In genomic region chr12:99600388-99600787, GRCh38 we compare ENCODE assay signal across 16 cellular contexts. TPM values are rescaled to one million over a fixed set of nuclear protein-coding genes. Genes with fewer than 3 reads are reported as not detected.
DNase-seq lines count a peak whose midpoint lies in the region; ATAC-seq, FAIRE-seq and TF ChIP-seq lines count a peak whose summit lies in the region.
"Had no signal": no experiment of that assay in that cellular context is flagged by ENCODE, and none has a peak within 500 bp of the region (broad histone marks: within the 10 kb centered on the region; RNA-seq: fewer than 3 reads in every experiment).

No MANE protein-coding gene starts in this region.

- TF ChIP-seq EP300 in GM12878 (IDR thresholded peaks at IDR 0.05; ENCODE audit: borderline replicate concordance in 1 of 2, control insufficient read depth in 1 of 2, low read depth in 2 of 2, low read length in 2 of 2) = no peak

- no peak overlapping the region for H3K4me3 Mint-ChIP-seq in activated T-cell treated with anti-CD3 and anti-CD28 coated beads, Interleukin-2, amount 50 U/mL, for 24 hours

- CTCF ChIA-PET in GM12878 (lab: Yijun Ruan, JAX) = interaction anchor here (1.0 to 1.2 kb wide), 2 partner anchors 8 to 557 kb away, joined by 3 to 4 read pairs; no protein-coding TSS in a partner anchor

- H4K20me1 ChIP-seq in GM12878 (ENCODE audit: control insufficient read depth, insufficient read depth) = no peaks in the 10 kb centered on the region

- no TSS peak for BruUV-seq in GM12878 (replicated peaks; lab: Mats Ljungman, UMichigan)

- no peaks in the 10 kb centered on the region for H3K9me3 ChIP-seq in GM12878 (replicated peaks; ENCODE audit: control insufficient read depth, insufficient read depth, low read length)
- no peaks in the 10 kb centered on the region for H3K9me3 ChIP-seq in gastrocnemius medialis

- H3K27me3 ChIP-seq in GM12878 (replicated peaks in 1 of 2; ENCODE audit: control insufficient read depth in 2 of 2, insufficient read depth in 2 of 2, low read length in 1 of 2) (no peaks in the 10 kb centered on the region), gastrocnemius medialis (no peaks in the 10 kb centered on the region)

- DNase-seq in GM12878 (ENCODE audit: low read depth, low spot score) (peak; percentile 37), gastrocnemius medialis (no peak), superior temporal gyrus (ENCODE audit: extremely low spot score) (no peak), AG08396 (ENCODE audit: low spot score) (no peak)
- DNase-seq in activated T-cell treated with anti-CD3 and anti-CD28 coated beads, Interleukin-2, amount 50 U/mL, for 24 hours = no peak
- DNase-seq: activated T-cell treated with anti-CD3 and anti-CD28 coated beads for 4 hours; central memory CD4-positive, alpha-beta T cell; DMS53; foreskin melanocyte; midbrain; NCI-H1092 treated with DMSO at 0.1 percent for 48 hours had no signal

- peaks cover 4% of the 10 kb centered on the region for H3K9me3 Mint-ChIP-seq in activated T-cell treated with anti-CD3 and anti-CD28 coated beads, Interleukin-2, amount 50 U/mL, for 24 hours

- no peak overlapping the region for H3K4me2 ChIP-seq in GM12878 (ENCODE audit: control insufficient read depth, insufficient read depth)

- H3K27ac ChIP-seq in GM12878 (ENCODE audit: control insufficient read depth, insufficient read depth) (no peak overlapping the region), gastrocnemius medialis (no peak overlapping the region)

- SMC1A ChIA-PET in GM12878 (lab: Charles Lee; ENCODE audit: uncharacterized antibody, unreplicated experiment) = interaction anchor here (1.4 kb wide), 1 partner anchor 19 kb away, joined by 3 read pairs; no protein-coding TSS in a partner anchor

- H3K4me1 Mint-ChIP-seq in activated T-cell treated with anti-CD3 and anti-CD28 coated beads, Interleukin-2, amount 50 U/mL, for 24 hours (ENCODE audit: low read depth) = no peaks in the 10 kb centered on the region

- TF ChIP-seq POLR2A in GM12878 (IDR thresholded peaks at IDR 0.05; ENCODE audit: low read depth, low read length) (no peak), gastrocnemius medialis (IDR thresholded peaks at IDR 0.05) (no peak)

- no peak for TF ChIP-seq RAD21 in GM12878 (IDR thresholded peaks at IDR 0.05; ENCODE audit: insufficient read depth, low read depth, low read length)

- H3K4me3 ChIP-seq in GM12878 (no peak overlapping the region), gastrocnemius medialis (no peak overlapping the region)

- intact Hi-C loops in GM12878 (cut with micrococcal nuclease; ENCODE audit: unreplicated experiment) = no loop called here
- intact Hi-C loops in gastrocnemius medialis (cut with DNase I; ENCODE audit: low total_unique reads) = no loop called here

- FAIRE-seq in GM12878 (lab: Jason Lieb, UNC) = no peak

- TF ChIP-seq CTCF in GM12878 (IDR thresholded peaks at IDR 0.05 in 2 of 3, conservative IDR thresholded peaks at IDR 0.05 in 1 of 3; ENCODE audit: control insufficient read depth in 2 of 3, extremely low read depth in 1 of 3, insufficient read depth in 1 of 3, low read depth in 3 of 3, low read length in 3 of 3) = no peak
- TF ChIP-seq CTCF in gastrocnemius medialis (IDR thresholded peaks at IDR 0.05 in 4 of 5, conservative IDR thresholded peaks at IDR 0.05 in 1 of 5) = no peak

- no peaks in the 10 kb centered on the region for H3K36me3 Mint-ChIP-seq in activated T-cell treated with anti-CD3 and anti-CD28 coated beads, Interleukin-2, amount 50 U/mL, for 24 hours (ENCODE audit: low read depth)

- no peaks in the 10 kb centered on the region for H3K36me3 ChIP-seq in GM12878 (ENCODE audit: control insufficient read depth in 2 of 2, insufficient read depth in 2 of 2, low read length in 1 of 2)
- H3K36me3 ChIP-seq in gastrocnemius medialis = no peaks in the 10 kb centered on the region

- H2AFZ ChIP-seq in GM12878 (ENCODE audit: control insufficient read depth, low read depth, low read length) = no peak overlapping the region

- H3K27me3 Mint-ChIP-seq in activated T-cell treated with anti-CD3 and anti-CD28 coated beads, Interleukin-2, amount 50 U/mL, for 24 hours = no peaks in the 10 kb centered on the region

- in situ Hi-C loops in GM12878 (cut with MboI) = loop anchor here (25.0 kb wide), 1 partner anchor 213 kb away; no protein-coding TSS in a partner anchor
- in situ Hi-C loops in gastrocnemius medialis (cut with MboI; ENCODE audit: low sequenced_read_pairs in 4 of 4) = no loop called here

- H3K9ac ChIP-seq in GM12878 (ENCODE audit: control insufficient read depth, insufficient read depth, low read length) = no peak overlapping the region

- WGBS in GM12878 (ENCODE audit: insufficient coverage, insufficient replicate concordance, low lambda C conversion rate, missing lambda C conversion rate) = 2% methylated on average over 5 of the region's 5 CpGs

- H3K4me1 ChIP-seq in GM12878 (ENCODE audit: control insufficient read depth, insufficient read depth, low read length) = no peaks in the 10 kb centered on the region
- H3K4me1 ChIP-seq in gastrocnemius medialis = no peaks in the 10 kb centered on the region

- peak; percentile 99 for ATAC-seq in GM18861 (IDR thresholded peaks at IDR 0.05; ENCODE audit: unreplicated experiment)
- peak; percentile 49 for ATAC-seq in GM21717 (IDR thresholded peaks at IDR 0.05; ENCODE audit: unreplicated experiment)
- ATAC-seq in HG03460 (IDR thresholded peaks at IDR 0.05; ENCODE audit: unreplicated experiment) = peak; percentile 82
- peak; percentile 80 for ATAC-seq in GM12878
- no peak for ATAC-seq in gastrocnemius medialis

- POLR2A ChIA-PET in GM12878 (lab: Charles Lee) = no interaction called here

- RAD21 ChIA-PET in GM12878 (lab: Charles Lee; ENCODE audit: unreplicated experiment) = interaction anchor here (0.8 kb wide), 1 partner anchor 164 kb away, joined by 3 read pairs; no protein-coding TSS in a partner anchor

- H3K27ac Mint-ChIP-seq in activated T-cell treated with anti-CD3 and anti-CD28 coated beads, Interleukin-2, amount 50 U/mL, for 24 hours = no peak overlapping the region

- H3K79me2 ChIP-seq in GM12878 (ENCODE audit: control insufficient read depth, insufficient read depth, low read length) = no peaks in the 10 kb centered on the region

TF ChIP-seq in GM12878, 131 proteins besides CTCF, POLR2A, EP300 and RAD21 (continues in another document):
- no peak for TF ChIP-seq MEF2A (IDR thresholded peaks at IDR 0.05; ENCODE audit: insufficient read depth, low read depth, low read length)
- 0 out of 2 replicates have a peak, but pooled peaks have one; percentile 68 for TF ChIP-seq ZNF24 (IDR thresholded peaks at IDR 0.05)
- TF ChIP-seq RUNX3 (IDR thresholded peaks at IDR 0.05; ENCODE audit: low read length) = peak; percentile 34; the same call in 1 of the 2 replicates
- peak in 1 of 2 experiments; percentile 17; a peak in 2 of 4 replicates for TF ChIP-seq IKZF2 (IDR thresholded peaks at IDR 0.05)
- TF ChIP-seq MEF2B (IDR thresholded peaks at IDR 0.05; ENCODE audit: partially characterized antibody, poor library complexity, severe bottlenecking) = peak; percentile 40
- TF ChIP-seq CHD4 (IDR thresholded peaks at IDR 0.05) = no peak
- peak; percentile 76 for TF ChIP-seq PBX3 (IDR thresholded peaks at IDR 0.05; ENCODE audit: insufficient replicate concordance, low read depth, low read length)
- peak; percentile 76; the same call in 1 of the 2 replicates for TF ChIP-seq PKNOX1 (IDR thresholded peaks at IDR 0.05)
- TF ChIP-seq MTA2 (IDR thresholded peaks at IDR 0.05; ENCODE audit: low read depth) = 0 out of 2 replicates have a peak, but pooled peaks have one; percentile 22
- no peak for TF ChIP-seq RBBP5 (conservative IDR thresholded peaks at IDR 0.05)
- TF ChIP-seq RB1 (IDR thresholded peaks at IDR 0.05; ENCODE audit: borderline replicate concordance) = no peak
- no peak for TF ChIP-seq MYC (IDR thresholded peaks at IDR 0.05; ENCODE audit: insufficient read depth, insufficient read length, insufficient replicate concordance, low read length, severe bottlenecking)

RNA-seq across cellular contexts. Expression of gene GARIN6, which starts 47.2 kb away (rescaled TPM):
- total RNA-seq in GM12878 (2013; cell fraction: nucleolus; rRNA removed) = not detected in 2 replicates
- total RNA-seq in GM12878 (2014; rRNA removed) (not detected in 2 replicates), GM12878 (2014; rRNA removed; fragmentation: Illumina TruSeq; extraction: Trizol) (not detected in 2 replicates), GM12878 (2021) (not detected in 2 replicates), gastrocnemius medialis (not detected)
- polyA plus RNA-seq in GM12878 (2011; ENCODE audit: low read depth) = not detected
- polyA plus RNA-seq in GM12878 (2011; rRNA removed) (not detected in 2 replicates), GM12878 (2014; fragmentation: Illumina TruSeq; extraction: Trizol) (not detected in 2 replicates), GM12878 (2014; fragmentation: Nextera tagmentation; extraction: Ambion mirVana) (not detected), GM12878 (2014; rRNA removed) (not detected in 2 replicates), GM12878 (2016; fragmentation: Nextera tagmentation; extraction: Ambion mirVana) (not detected)
- not detected in 2 replicates for polyA plus RNA-seq in GM12878 (2011; cell fraction: cytosol; rRNA removed)
- polyA plus RNA-seq in GM12878 (2011; cell fraction: nucleus; rRNA removed) = not detected in 2 replicates
- polyA plus RNA-seq in GM12878 (2012) = not detected in 2 replicates
- not detected in 2 replicates for polyA minus RNA-seq in GM12878 (2011; rRNA and poly(A)+ RNA removed)
- not detected in 2 replicates for polyA minus RNA-seq in GM12878 (2011; cell fraction: cytosol; rRNA and poly(A)+ RNA removed)
- polyA minus RNA-seq in GM12878 (2011; cell fraction: nucleus; rRNA and poly(A)+ RNA removed) = not detected in 2 replicates
- total RNA-seq: skeletal muscle tissue; T-helper 1 cell treated with Interleukin-12 subunit alpha and Interleukin-12 subunit beta and Interleukin-4 antibody, amounts not matched to agents 30 ng/mL and 1 ng/mL, for 36 hours had no signal

Comparison
In these comparisons a context has a peak if more than half of its experiments do, and no peak if none do; other contexts are left out.
1. ATAC-seq: peak in GM18861 (single experiment), GM21717 (single experiment), HG03460 (single experiment) and GM12878 (single experiment); none in gastrocnemius medialis (0 of 2).